In genomic region chr1:171513743-171514142, GRCh38 we compare ENCODE assay signal across 18 cellular contexts.
"Had no signal": no experiment of that assay in that cellular context is flagged by ENCODE, and none has a peak within 500 bp of the region (broad histone marks: within the 10 kb centered on the region; RNA-seq: fewer than 3 reads in every experiment).

No MANE protein-coding gene starts in this region.

- H3K4me1 ChIP-seq: neural progenitor cell had no signal

- H3K4me2 ChIP-seq: neural progenitor cell had no signal

- H3K27ac Mint-ChIP-seq: dendritic cell treated with granulocyte-macrophage colony-stimulating factor and Interleukin-4, amounts not matched to agents 40 ng/mL and 50 ng/mL, for 4 days; neural progenitor cell had no signal

- FAIRE-seq: small intestine had no signal

- H3K4me3 ChIP-seq: esophagus muscularis mucosa, gastroesophageal sphincter, mucosa of descending colon, neural progenitor cell, ovary, right atrium auricular region had no signal

- H3K9me3 Mint-ChIP-seq: dendritic cell treated with granulocyte-macrophage colony-stimulating factor and Interleukin-4, amounts not matched to agents 40 ng/mL and 50 ng/mL, for 4 days; effector memory CD8-positive, alpha-beta T cell; naive thymus-derived CD8-positive, alpha-beta T cell had no signal

- H3K36me3 ChIP-seq: ovary had no signal

- H2AFZ ChIP-seq: neural progenitor cell had no signal

- H3K9me3 ChIP-seq: esophagus muscularis mucosa, gastroesophageal sphincter, mucosa of descending colon, ovary, right atrium auricular region had no signal

- H3K27ac ChIP-seq: epithelial cell of prostate, esophagus muscularis mucosa, gastroesophageal sphincter, neural progenitor cell, ovary, right atrium auricular region had no signal

- H3K27me3 Mint-ChIP-seq: dendritic cell treated with granulocyte-macrophage colony-stimulating factor and Interleukin-4, amounts not matched to agents 40 ng/mL and 50 ng/mL, for 4 days; effector memory CD8-positive, alpha-beta T cell; naive thymus-derived CD8-positive, alpha-beta T cell had no signal

- H3K4me3 Mint-ChIP-seq: dendritic cell treated with granulocyte-macrophage colony-stimulating factor and Interleukin-4, amounts not matched to agents 40 ng/mL and 50 ng/mL, for 4 days; effector memory CD8-positive, alpha-beta T cell; naive thymus-derived CD8-positive, alpha-beta T cell; neural progenitor cell had no signal

- H3K27me3 ChIP-seq: esophagus muscularis mucosa, gastroesophageal sphincter, neural progenitor cell, ovary, right atrium auricular region had no signal

- H3K9ac ChIP-seq: neural progenitor cell had no signal

- ATAC-seq: effector memory CD8-positive, alpha-beta T cell; gastroesophageal sphincter; left lobe of liver; mucosa of descending colon; naive thymus-derived CD8-positive, alpha-beta T cell had no signal

- DNase-seq: effector memory CD8-positive, alpha-beta T cell; glutamatergic neuron; islet precursor cell; mucosa of descending colon; naive thymus-derived CD8-positive, alpha-beta T cell; nucleus accumbens; ovary; small intestine; stimulated activated CD4-positive, alpha-beta T cell treated with anti-CD3 and anti-CD28 coated beads, Interleukin-12 subunit alpha, Interleukin-12 subunit beta, amount 100 ng/mL, for 4 hours; stimulated activated naive CD4-positive, alpha-beta T cell treated with Interleukin-2 at 50 U/mL for 16 hours; trophoblast cell had no signal

- H3K4me1 Mint-ChIP-seq: neural progenitor cell had no signal
